15 cellular contexts compared by ENCODE assay signal in the genomic region with DNA sequence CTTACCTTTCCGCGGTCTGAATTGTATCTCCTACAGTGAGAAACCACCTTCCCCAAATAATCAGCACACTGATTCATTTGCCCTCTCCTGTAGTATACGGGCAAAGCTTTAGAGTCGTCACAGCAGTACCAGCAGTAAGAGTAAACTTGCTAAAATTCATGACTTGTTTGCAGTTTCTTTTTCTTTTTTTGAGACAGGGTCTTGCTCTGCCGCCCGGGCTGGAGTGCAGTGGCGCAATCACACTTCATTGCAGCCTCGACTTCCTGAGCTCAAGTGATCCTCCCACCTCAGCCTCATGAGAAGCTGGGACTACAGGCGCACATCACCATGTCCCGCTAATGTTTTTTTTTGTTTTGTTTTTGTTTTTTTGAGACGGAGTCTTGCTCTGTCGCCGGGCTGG. TPM values are rescaled to one million over a fixed set of nuclear protein-coding genes. Genes with fewer than 3 reads are reported as not detected.
A peak's percentile ranks its signal among the peaks of the same experiment; 100 is the strongest.
DNase-seq lines count a peak whose midpoint lies in the region; ATAC-seq and TF ChIP-seq lines count a peak whose summit lies in the region.
"Had no signal": no experiment of that assay in that cellular context is flagged by ENCODE, and none has a peak within 500 bp of the region (broad histone marks: within the 10 kb centered on the region; RNA-seq: fewer than 3 reads in every experiment).

No MANE protein-coding gene starts in this region.

- H3K27ac ChIP-seq in VCaP (peak overlapping the region; percentile 3; the same call in 1 of the 2 replicates), foreskin keratinocyte (no peak overlapping the region)

- peaks cover 4% of the 10 kb centered on the region for H3K27me3 ChIP-seq in foreskin keratinocyte

- no peaks in the 10 kb centered on the region for H3K36me3 Mint-ChIP-seq in activated naive CD8-positive, alpha-beta T cell treated with anti-CD3 and anti-CD28 coated beads, Interleukin-2, amount 50 U/mL, for 24 hours (ENCODE audit: low read depth)
- H3K36me3 Mint-ChIP-seq in activated naive CD8-positive, alpha-beta T cell treated with anti-CD3 and anti-CD28 coated beads for 36 hours: no peaks in the 10 kb centered on the region

- H3K27ac Mint-ChIP-seq in activated naive CD8-positive, alpha-beta T cell treated with anti-CD3 and anti-CD28 coated beads, Interleukin-2, amount 50 U/mL, for 24 hours: peak overlapping the region; percentile 35
- H3K27ac Mint-ChIP-seq in activated naive CD8-positive, alpha-beta T cell treated with anti-CD3 and anti-CD28 coated beads for 36 hours: no peak overlapping the region

- H3K9me3 Mint-ChIP-seq in activated naive CD8-positive, alpha-beta T cell treated with anti-CD3 and anti-CD28 coated beads, Interleukin-2, amount 50 U/mL, for 24 hours: no peaks in the 10 kb centered on the region
- no peaks in the 10 kb centered on the region for H3K9me3 Mint-ChIP-seq in activated naive CD8-positive, alpha-beta T cell treated with anti-CD3 and anti-CD28 coated beads for 36 hours

- H3K27me3 Mint-ChIP-seq in activated naive CD8-positive, alpha-beta T cell treated with anti-CD3 and anti-CD28 coated beads, Interleukin-2, amount 50 U/mL, for 24 hours: peaks cover 3% of the 10 kb centered on the region
- peaks cover 17% of the 10 kb centered on the region for H3K27me3 Mint-ChIP-seq in activated naive CD8-positive, alpha-beta T cell treated with anti-CD3 and anti-CD28 coated beads for 36 hours

- no peak for ATAC-seq in activated naive CD8-positive, alpha-beta T cell treated with anti-CD3 and anti-CD28 coated beads, Interleukin-2, amount 50 U/mL, for 24 hours
- no peak for ATAC-seq in GM18909 (IDR thresholded peaks at IDR 0.05; ENCODE audit: poor library complexity, unreplicated experiment)
- ATAC-seq in foreskin keratinocyte: no peak

- TF ChIP-seq CTCF in VCaP (conservative IDR thresholded peaks at IDR 0.05): no peak
- no peak for TF ChIP-seq CTCF in foreskin keratinocyte (conservative IDR thresholded peaks at IDR 0.05)

- DNase-seq in activated naive CD8-positive, alpha-beta T cell treated with anti-CD3 and anti-CD28 coated beads, Interleukin-2, amount 50 U/mL, for 24 hours: no peak
- no peak for DNase-seq in activated naive CD8-positive, alpha-beta T cell treated with anti-CD3 and anti-CD28 coated beads for 36 hours
- DNase-seq in MV-4-11 (lab: John Stamatoyannopoulos, UW) (peak; percentile 6), foreskin keratinocyte (no peak), inferior parietal cortex (ENCODE audit: extremely low spot score) (no peak)
- DNase-seq in stimulated activated CD8-positive, alpha-beta memory T cell treated with anti-CD3 and anti-CD28 coated beads, Interleukin-4, amount 100 ng/mL, for 48 hours: no peak
- DNase-seq: 8988T, Caco-2, H7, NCI-H187 treated with DMSO at 0.1 percent for 48 hours, NCI-H2171, NCI-H82, SW 1271 had no signal

- H3K4me3 Mint-ChIP-seq in activated naive CD8-positive, alpha-beta T cell treated with anti-CD3 and anti-CD28 coated beads, Interleukin-2, amount 50 U/mL, for 24 hours: no peak overlapping the region
- no peak overlapping the region for H3K4me3 Mint-ChIP-seq in activated naive CD8-positive, alpha-beta T cell treated with anti-CD3 and anti-CD28 coated beads for 36 hours

- peaks cover 13% of the 10 kb centered on the region for H3K4me1 Mint-ChIP-seq in activated naive CD8-positive, alpha-beta T cell treated with anti-CD3 and anti-CD28 coated beads, Interleukin-2, amount 50 U/mL, for 24 hours
- H3K4me1 Mint-ChIP-seq in activated naive CD8-positive, alpha-beta T cell treated with anti-CD3 and anti-CD28 coated beads for 36 hours: peaks cover 7% of the 10 kb centered on the region

- H3K4me1 ChIP-seq in foreskin keratinocyte: no peaks in the 10 kb centered on the region
- H3K4me1 ChIP-seq: Caco-2 had no signal

RNA-seq across cellular contexts. Expression of gene SCAMP5, which starts 11.9 kb away (rescaled TPM):
- total RNA-seq in activated naive CD8-positive, alpha-beta T cell treated with anti-CD3 and anti-CD28 coated beads for 36 hours: under 1 TPM; 0.44 to 0.58 TPM
- total RNA-seq in foreskin keratinocyte: 0.25 and 0.31 TPM in 2 replicates
- polyA plus RNA-seq in foreskin keratinocyte: 0.36 and 0.38 TPM in 2 replicates

RNA-seq across cellular contexts. Expression of gene PPCDC, which starts 16.2 kb away (rescaled TPM):
- total RNA-seq in activated naive CD8-positive, alpha-beta T cell treated with anti-CD3 and anti-CD28 coated beads for 36 hours: 10 to 100 TPM; 29.4 to 33.7 TPM
- total RNA-seq in foreskin keratinocyte: 12.5 and 13.1 TPM in 2 replicates
- polyA plus RNA-seq in foreskin keratinocyte: 16.7 and 19.1 TPM in 2 replicates

RNA-seq across cellular contexts. Expression of gene RPP25, which starts 50.6 kb away (rescaled TPM):
- total RNA-seq in activated naive CD8-positive, alpha-beta T cell treated with anti-CD3 and anti-CD28 coated beads for 36 hours: 1 to 10 TPM; 9.4 to 10.0 TPM
- 2.9 and 3.0 TPM in 2 replicates for total RNA-seq in foreskin keratinocyte
- 3.5 and 3.6 TPM in 2 replicates for polyA plus RNA-seq in foreskin keratinocyte
